Comparison of ENCODE assay signal across 1 cellular context in the genomic region with DNA sequence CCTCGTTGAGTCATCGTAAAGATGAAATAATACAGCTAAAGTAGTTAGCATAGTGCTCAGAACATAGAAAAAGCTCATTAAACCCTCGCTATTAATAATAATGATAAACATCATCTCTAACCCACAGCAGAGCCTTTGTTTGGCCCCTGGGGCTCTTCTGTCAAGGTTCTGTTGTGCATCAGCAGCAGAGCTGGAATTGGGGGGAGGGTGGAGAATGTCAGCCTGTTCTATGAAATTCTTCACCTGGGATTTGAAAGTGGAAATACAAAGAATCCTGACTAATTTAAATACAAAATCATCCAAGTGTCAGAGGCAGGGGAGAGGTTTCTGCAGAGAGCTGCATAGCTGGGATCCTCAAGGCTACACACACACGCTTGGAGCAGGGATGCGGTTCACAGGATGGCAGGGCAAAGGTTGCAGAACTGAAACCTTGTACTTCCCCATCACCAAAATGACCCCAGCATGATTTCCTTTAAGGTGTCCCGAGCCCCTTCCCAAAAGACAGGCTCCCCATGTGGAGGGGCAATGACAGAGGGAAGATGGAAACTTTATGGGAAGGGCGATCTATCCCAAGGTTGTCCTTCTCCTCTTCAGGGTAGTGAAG.
A peak's percentile ranks its signal among the peaks of the same experiment; 100 is the strongest.
TF ChIP-seq lines count a peak whose summit lies in the region.

No MANE protein-coding gene starts in this region.

TF ChIP-seq in GM12878, 131 proteins besides CTCF, POLR2A, EP300 and RAD21 (continued from another document and continues in another):
- TF ChIP-seq, protein P1, sequence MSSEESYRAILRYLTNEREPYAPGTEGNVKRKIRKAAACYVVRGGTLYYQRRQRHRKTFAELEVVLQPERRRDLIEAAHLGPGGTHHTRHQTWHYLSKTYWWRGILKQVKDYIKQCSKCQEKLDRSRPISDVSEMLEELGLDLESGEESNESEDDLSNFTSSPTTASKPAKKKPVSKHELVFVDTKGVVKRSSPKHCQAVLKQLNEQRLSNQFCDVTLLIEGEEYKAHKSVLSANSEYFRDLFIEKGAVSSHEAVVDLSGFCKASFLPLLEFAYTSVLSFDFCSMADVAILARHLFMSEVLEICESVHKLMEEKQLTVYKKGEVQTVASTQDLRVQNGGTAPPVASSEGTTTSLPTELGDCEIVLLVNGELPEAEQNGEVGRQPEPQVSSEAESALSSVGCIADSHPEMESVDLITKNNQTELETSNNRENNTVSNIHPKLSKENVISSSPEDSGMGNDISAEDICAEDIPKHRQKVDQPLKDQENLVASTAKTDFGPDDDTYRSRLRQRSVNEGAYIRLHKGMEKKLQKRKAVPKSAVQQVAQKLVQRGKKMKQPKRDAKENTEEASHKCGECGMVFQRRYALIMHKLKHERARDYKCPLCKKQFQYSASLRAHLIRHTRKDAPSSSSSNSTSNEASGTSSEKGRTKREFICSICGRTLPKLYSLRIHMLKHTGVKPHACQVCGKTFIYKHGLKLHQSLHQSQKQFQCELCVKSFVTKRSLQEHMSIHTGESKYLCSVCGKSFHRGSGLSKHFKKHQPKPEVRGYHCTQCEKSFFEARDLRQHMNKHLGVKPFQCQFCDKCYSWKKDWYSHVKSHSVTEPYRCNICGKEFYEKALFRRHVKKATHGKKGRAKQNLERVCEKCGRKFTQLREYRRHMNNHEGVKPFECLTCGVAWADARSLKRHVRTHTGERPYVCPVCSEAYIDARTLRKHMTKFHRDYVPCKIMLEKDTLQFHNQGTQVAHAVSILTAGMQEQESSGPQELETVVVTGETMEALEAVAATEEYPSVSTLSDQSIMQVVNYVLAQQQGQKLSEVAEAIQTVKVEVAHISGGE (CRISPR knock-in tag; IDR thresholded peaks at IDR 0.05), result no peak
- TF ChIP-seq, protein P2, sequence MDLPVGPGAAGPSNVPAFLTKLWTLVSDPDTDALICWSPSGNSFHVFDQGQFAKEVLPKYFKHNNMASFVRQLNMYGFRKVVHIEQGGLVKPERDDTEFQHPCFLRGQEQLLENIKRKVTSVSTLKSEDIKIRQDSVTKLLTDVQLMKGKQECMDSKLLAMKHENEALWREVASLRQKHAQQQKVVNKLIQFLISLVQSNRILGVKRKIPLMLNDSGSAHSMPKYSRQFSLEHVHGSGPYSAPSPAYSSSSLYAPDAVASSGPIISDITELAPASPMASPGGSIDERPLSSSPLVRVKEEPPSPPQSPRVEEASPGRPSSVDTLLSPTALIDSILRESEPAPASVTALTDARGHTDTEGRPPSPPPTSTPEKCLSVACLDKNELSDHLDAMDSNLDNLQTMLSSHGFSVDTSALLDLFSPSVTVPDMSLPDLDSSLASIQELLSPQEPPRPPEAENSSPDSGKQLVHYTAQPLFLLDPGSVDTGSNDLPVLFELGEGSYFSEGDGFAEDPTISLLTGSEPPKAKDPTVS (IDR thresholded peaks at IDR 0.05; ENCODE audit: low read depth, low read length), result no peak
- TF ChIP-seq, protein P3, sequence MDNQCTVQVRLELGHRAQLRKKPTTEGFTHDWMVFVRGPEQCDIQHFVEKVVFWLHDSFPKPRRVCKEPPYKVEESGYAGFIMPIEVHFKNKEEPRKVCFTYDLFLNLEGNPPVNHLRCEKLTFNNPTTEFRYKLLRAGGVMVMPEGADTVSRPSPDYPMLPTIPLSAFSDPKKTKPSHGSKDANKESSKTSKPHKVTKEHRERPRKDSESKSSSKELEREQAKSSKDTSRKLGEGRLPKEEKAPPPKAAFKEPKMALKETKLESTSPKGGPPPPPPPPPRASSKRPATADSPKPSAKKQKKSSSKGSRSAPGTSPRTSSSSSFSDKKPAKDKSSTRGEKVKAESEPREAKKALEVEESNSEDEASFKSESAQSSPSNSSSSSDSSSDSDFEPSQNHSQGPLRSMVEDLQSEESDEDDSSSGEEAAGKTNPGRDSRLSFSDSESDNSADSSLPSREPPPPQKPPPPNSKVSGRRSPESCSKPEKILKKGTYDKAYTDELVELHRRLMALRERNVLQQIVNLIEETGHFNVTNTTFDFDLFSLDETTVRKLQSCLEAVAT (IDR thresholded peaks at IDR 0.05), result no peak
- TF ChIP-seq TARDBP (IDR thresholded peaks at IDR 0.05; ENCODE audit: borderline replicate concordance) (no peak), BHLHE40 (IDR thresholded peaks at IDR 0.05; ENCODE audit: borderline replicate concordance in 1 of 2, low read depth in 2 of 2, low read length in 1 of 2) (no peak), PML (IDR thresholded peaks at IDR 0.05; ENCODE audit: low read length) (no peak), ZNF274 (IDR thresholded peaks at IDR 0.05; ENCODE audit: insufficient read depth, insufficient read length) (no peak), SMC3 (IDR thresholded peaks at IDR 0.05; ENCODE audit: borderline replicate concordance, low read length) (no peak), SMAD5 (IDR thresholded peaks at IDR 0.05; ENCODE audit: low read depth) (no peak), NR2C1 (IDR thresholded peaks at IDR 0.05) (peak; percentile 26; the same call in 1 of the 2 replicates), CBX5 (IDR thresholded peaks at IDR 0.05; ENCODE audit: low read depth) (no peak), SRF (IDR thresholded peaks at IDR 0.05; ENCODE audit: low read depth in 2 of 2, low read length in 2 of 2) (no peak), HDGF (IDR thresholded peaks at IDR 0.05) (no peak), SPI1 (IDR thresholded peaks at IDR 0.05; ENCODE audit: borderline replicate concordance, insufficient read depth, low read depth, low read length) (peak; percentile 84), MTA3 (IDR thresholded peaks at IDR 0.05; ENCODE audit: borderline replicate concordance, low read length) (no peak), RUNX3 (IDR thresholded peaks at IDR 0.05; ENCODE audit: low read length) (peak; percentile 75), PAX5 (IDR thresholded peaks at IDR 0.05; ENCODE audit: borderline replicate concordance, low read depth, low read length) (no peak), BCL11A (IDR thresholded peaks at IDR 0.05; ENCODE audit: low read depth, low read length) (peak; percentile 24; the same call in 1 of the 2 replicates)
- TF ChIP-seq, protein P4, sequence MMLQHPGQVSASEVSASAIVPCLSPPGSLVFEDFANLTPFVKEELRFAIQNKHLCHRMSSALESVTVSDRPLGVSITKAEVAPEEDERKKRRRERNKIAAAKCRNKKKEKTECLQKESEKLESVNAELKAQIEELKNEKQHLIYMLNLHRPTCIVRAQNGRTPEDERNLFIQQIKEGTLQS (IDR thresholded peaks at IDR 0.05; ENCODE audit: borderline replicate concordance, extremely low read depth, low read depth, low read length), result no peak
- TF ChIP-seq, protein P5, sequence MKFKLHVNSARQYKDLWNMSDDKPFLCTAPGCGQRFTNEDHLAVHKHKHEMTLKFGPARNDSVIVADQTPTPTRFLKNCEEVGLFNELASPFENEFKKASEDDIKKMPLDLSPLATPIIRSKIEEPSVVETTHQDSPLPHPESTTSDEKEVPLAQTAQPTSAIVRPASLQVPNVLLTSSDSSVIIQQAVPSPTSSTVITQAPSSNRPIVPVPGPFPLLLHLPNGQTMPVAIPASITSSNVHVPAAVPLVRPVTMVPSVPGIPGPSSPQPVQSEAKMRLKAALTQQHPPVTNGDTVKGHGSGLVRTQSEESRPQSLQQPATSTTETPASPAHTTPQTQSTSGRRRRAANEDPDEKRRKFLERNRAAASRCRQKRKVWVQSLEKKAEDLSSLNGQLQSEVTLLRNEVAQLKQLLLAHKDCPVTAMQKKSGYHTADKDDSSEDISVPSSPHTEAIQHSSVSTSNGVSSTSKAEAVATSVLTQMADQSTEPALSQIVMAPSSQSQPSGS (IDR thresholded peaks at IDR 0.05; ENCODE audit: low read length), result peak; percentile 61; the same call in 1 of the 2 replicates
- TF ChIP-seq, protein P6, sequence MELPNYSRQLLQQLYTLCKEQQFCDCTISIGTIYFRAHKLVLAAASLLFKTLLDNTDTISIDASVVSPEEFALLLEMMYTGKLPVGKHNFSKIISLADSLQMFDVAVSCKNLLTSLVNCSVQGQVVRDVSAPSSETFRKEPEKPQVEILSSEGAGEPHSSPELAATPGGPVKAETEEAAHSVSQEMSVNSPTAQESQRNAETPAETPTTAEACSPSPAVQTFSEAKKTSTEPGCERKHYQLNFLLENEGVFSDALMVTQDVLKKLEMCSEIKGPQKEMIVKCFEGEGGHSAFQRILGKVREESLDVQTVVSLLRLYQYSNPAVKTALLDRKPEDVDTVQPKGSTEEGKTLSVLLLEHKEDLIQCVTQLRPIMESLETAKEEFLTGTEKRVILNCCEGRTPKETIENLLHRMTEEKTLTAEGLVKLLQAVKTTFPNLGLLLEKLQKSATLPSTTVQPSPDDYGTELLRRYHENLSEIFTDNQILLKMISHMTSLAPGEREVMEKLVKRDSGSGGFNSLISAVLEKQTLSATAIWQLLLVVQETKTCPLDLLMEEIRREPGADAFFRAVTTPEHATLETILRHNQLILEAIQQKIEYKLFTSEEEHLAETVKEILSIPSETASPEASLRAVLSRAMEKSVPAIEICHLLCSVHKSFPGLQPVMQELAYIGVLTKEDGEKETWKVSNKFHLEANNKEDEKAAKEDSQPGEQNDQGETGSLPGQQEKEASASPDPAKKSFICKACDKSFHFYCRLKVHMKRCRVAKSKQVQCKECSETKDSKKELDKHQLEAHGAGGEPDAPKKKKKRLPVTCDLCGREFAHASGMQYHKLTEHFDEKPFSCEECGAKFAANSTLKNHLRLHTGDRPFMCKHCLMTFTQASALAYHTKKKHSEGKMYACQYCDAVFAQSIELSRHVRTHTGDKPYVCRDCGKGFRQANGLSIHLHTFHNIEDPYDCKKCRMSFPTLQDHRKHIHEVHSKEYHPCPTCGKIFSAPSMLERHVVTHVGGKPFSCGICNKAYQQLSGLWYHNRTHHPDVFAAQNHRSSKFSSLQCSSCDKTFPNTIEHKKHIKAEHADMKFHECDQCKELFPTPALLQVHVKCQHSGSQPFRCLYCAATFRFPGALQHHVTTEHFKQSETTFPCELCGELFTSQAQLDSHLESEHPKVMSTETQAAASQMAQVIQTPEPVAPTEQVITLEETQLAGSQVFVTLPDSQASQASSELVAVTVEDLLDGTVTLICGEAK (IDR thresholded peaks at IDR 0.05; ENCODE audit: borderline replicate concordance), result no peak
- TF ChIP-seq, protein P7, sequence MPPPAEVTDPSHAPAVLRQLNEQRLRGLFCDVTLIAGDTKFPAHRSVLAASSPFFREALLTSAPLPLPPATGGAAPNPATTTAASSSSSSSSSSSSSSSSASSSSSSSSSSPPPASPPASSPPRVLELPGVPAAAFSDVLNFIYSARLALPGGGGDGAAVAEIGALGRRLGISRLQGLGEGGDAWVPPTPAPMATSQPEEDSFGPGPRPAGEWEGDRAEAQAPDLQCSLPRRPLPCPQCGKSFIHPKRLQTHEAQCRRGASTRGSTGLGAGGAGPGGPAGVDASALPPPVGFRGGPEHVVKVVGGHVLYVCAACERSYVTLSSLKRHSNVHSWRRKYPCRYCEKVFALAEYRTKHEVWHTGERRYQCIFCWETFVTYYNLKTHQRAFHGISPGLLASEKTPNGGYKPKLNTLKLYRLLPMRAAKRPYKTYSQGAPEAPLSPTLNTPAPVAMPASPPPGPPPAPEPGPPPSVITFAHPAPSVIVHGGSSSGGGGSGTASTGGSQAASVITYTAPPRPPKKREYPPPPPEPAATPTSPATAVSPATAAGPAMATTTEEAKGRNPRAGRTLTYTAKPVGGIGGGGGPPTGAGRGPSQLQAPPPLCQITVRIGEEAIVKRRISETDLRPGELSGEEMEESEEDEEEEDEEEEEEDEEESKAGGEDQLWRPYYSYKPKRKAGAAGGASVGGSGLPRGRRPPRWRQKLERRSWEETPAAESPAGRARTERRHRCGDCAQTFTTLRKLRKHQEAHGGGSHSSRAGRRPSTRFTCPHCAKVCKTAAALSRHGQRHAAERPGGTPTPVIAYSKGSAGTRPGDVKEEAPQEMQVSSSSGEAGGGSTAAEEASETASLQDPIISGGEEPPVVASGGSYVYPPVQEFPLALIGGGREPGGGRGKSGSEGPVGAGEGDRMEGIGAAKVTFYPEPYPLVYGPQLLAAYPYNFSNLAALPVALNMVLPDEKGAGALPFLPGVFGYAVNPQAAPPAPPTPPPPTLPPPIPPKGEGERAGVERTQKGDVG (CRISPR knock-in tag; IDR thresholded peaks at IDR 0.05), result no peak
- TF ChIP-seq, protein P8, sequence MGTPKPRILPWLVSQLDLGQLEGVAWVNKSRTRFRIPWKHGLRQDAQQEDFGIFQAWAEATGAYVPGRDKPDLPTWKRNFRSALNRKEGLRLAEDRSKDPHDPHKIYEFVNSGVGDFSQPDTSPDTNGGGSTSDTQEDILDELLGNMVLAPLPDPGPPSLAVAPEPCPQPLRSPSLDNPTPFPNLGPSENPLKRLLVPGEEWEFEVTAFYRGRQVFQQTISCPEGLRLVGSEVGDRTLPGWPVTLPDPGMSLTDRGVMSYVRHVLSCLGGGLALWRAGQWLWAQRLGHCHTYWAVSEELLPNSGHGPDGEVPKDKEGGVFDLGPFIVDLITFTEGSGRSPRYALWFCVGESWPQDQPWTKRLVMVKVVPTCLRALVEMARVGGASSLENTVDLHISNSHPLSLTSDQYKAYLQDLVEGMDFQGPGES (IDR thresholded peaks at IDR 0.05), result no peak
- TF ChIP-seq, protein P9, sequence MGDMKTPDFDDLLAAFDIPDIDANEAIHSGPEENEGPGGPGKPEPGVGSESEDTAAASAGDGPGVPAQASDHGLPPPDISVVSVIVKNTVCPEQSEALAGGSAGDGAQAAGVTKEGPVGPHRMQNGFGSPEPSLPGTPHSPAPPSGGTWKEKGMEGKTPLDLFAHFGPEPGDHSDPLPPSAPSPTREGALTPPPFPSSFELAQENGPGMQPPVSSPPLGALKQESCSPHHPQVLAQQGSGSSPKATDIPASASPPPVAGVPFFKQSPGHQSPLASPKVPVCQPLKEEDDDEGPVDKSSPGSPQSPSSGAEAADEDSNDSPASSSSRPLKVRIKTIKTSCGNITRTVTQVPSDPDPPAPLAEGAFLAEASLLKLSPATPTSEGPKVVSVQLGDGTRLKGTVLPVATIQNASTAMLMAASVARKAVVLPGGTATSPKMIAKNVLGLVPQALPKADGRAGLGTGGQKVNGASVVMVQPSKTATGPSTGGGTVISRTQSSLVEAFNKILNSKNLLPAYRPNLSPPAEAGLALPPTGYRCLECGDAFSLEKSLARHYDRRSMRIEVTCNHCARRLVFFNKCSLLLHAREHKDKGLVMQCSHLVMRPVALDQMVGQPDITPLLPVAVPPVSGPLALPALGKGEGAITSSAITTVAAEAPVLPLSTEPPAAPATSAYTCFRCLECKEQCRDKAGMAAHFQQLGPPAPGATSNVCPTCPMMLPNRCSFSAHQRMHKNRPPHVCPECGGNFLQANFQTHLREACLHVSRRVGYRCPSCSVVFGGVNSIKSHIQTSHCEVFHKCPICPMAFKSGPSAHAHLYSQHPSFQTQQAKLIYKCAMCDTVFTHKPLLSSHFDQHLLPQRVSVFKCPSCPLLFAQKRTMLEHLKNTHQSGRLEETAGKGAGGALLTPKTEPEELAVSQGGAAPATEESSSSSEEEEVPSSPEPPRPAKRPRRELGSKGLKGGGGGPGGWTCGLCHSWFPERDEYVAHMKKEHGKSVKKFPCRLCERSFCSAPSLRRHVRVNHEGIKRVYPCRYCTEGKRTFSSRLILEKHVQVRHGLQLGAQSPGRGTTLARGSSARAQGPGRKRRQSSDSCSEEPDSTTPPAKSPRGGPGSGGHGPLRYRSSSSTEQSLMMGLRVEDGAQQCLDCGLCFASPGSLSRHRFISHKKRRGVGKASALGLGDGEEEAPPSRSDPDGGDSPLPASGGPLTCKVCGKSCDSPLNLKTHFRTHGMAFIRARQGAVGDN (IDR thresholded peaks at IDR 0.05), result no peak; the same call in 1 of the 2 replicates
- TF ChIP-seq, protein P10, sequence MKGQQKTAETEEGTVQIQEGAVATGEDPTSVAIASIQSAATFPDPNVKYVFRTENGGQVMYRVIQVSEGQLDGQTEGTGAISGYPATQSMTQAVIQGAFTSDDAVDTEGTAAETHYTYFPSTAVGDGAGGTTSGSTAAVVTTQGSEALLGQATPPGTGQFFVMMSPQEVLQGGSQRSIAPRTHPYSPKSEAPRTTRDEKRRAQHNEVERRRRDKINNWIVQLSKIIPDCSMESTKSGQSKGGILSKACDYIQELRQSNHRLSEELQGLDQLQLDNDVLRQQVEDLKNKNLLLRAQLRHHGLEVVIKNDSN (IDR thresholded peaks at IDR 0.05; ENCODE audit: borderline replicate concordance, extremely low read length, insufficient read depth, low read depth, low read length), result no peak
